ENCODE assay signal across 9 cellular contexts in genomic region chr2:96538487-96539214, GRCh38. TPM values are rescaled to one million over a fixed set of nuclear protein-coding genes. Genes with fewer than 3 reads are reported as not detected.
DNase-seq lines count a peak whose midpoint lies in the region; ATAC-seq and TF ChIP-seq lines count a peak whose summit lies in the region.
"Had no signal": no experiment of that assay in that cellular context is flagged by ENCODE, and none has a peak within 500 bp of the region (broad histone marks: within the 10 kb centered on the region; RNA-seq: fewer than 3 reads in every experiment).

No MANE protein-coding gene starts in this region.

- WGBS in heart right ventricle, 2 donors = 32 to 54% methylated on average over 24 of the region's 24 CpGs
- 37 to 56% methylated on average over 16 of the region's 24 CpGs for WGBS in upper lobe of left lung, 2 donors

- peak in 3 of 4 donors; percentile 92 to 95 (median 93) for TF ChIP-seq EP300 in upper lobe of left lung (IDR thresholded peaks at IDR 0.05)

- H3K27me3 ChIP-seq in heart right ventricle (no peaks in the 10 kb centered on the region), upper lobe of left lung (no peaks in the 10 kb centered on the region)

- ATAC-seq in heart right ventricle (peak; percentile 3 to 67 (median 30)), upper lobe of left lung (ENCODE audit: low FRiP score in 2 of 2) (peak; percentile 34 to 51), GM21786 (IDR thresholded peaks at IDR 0.05; ENCODE audit: unreplicated experiment) (no peak), GM18502 (IDR thresholded peaks at IDR 0.05; ENCODE audit: poor library complexity, unreplicated experiment) (no peak)

- DNase-seq in AG10803 (ENCODE audit: low read depth) = peak; percentile 39
- peak; percentile 29 for DNase-seq in NCI-H69 (lab: John Stamatoyannopoulos, UW)
- peak; percentile 59 to 95 (median 78) for DNase-seq in activated naive CD4-positive, alpha-beta T cell (lab: John Stamatoyannopoulos, UW)
- DNase-seq in heart right ventricle = peak; percentile 82 to 89
- DNase-seq in pulmonary artery endothelial cell (ENCODE audit: low read depth, low spot score) = peak; percentile 39
- DNase-seq in upper lobe of left lung = peak; percentile 88 to 94

- TF ChIP-seq CTCF in AG10803 (conservative IDR thresholded peaks at IDR 0.05; ENCODE audit: low read length) (no peak), heart right ventricle (IDR thresholded peaks at IDR 0.05) (no peak), upper lobe of left lung (IDR thresholded peaks at IDR 0.05) (no peak)

- H3K4me1 ChIP-seq in heart right ventricle = peaks cover 12 to 89% (median 65%) of the 10 kb centered on the region in 9 donors
- peaks cover 23 to 70% (median 57%) of the 10 kb centered on the region in 4 donors for H3K4me1 ChIP-seq in upper lobe of left lung

- TF ChIP-seq POLR2A in upper lobe of left lung (IDR thresholded peaks at IDR 0.05) = peak in 3 of 4 donors; percentile 33 to 86 (median 48)

- H3K9me3 ChIP-seq in heart right ventricle = no peaks in the 10 kb centered on the region
- no peaks in the 10 kb centered on the region for H3K9me3 ChIP-seq in upper lobe of left lung

- intact Hi-C loops in heart right ventricle (cut with DNase I) = loop anchor here in 3 of 10 donors (10.0 kb wide), 2 partner anchors 96 to 344 kb away; partner anchors contain the start of gene KANSL3 (in 2 of the 3)

- peak overlapping the region in 7 of 10 donors; percentile 95 to 100 (median 99) for H3K27ac ChIP-seq in heart right ventricle
- H3K27ac ChIP-seq in upper lobe of left lung = peak overlapping the region; percentile 98 to 100 (median 99)

- H3K36me3 ChIP-seq in heart right ventricle (peaks cover 0 to 47% (median 0%) of the 10 kb centered on the region in 9 donors), upper lobe of left lung (peaks cover 0 to 20% (median 2%) of the 10 kb centered on the region in 4 donors)

- H3K4me3 ChIP-seq in AG10803 (ENCODE audit: low read length) = peak overlapping the region; percentile 77
- H3K4me3 ChIP-seq in heart right ventricle = peak overlapping the region; percentile 73 to 99 (median 96)
- peak overlapping the region; percentile 86 to 99 (median 94) for H3K4me3 ChIP-seq in upper lobe of left lung

RNA-seq across cellular contexts. Expression of gene ARID5A, which starts 2.1 kb away (rescaled TPM):
- 100 to 1,000 TPM in 1 of 10 donors, 10 to 100 TPM in 9; 12.0 to 121 (median 43.5) TPM for total RNA-seq in heart right ventricle
- polyA plus RNA-seq in heart right ventricle = 10 to 100 TPM; 35.0 to 42.9 TPM
- total RNA-seq in pulmonary artery endothelial cell = 10.0 and 10.9 TPM in 2 replicates
- 10 to 100 TPM; 18.6 to 57.2 (median 39.7) TPM for total RNA-seq in upper lobe of left lung
- polyA plus RNA-seq: neural cell had no signal

RNA-seq across cellular contexts. Expression of gene NEURL3, which starts 33.5 kb away (rescaled TPM):
- total RNA-seq in heart right ventricle (under 1 TPM in 2 of 10 donors, not detected in 8; 0.37 to 0.67 TPM), pulmonary artery endothelial cell (not detected in 2 replicates), upper lobe of left lung (1 to 10 TPM in 2 of 6 donors, under 1 TPM in 1, not detected in 3; 0.61 to 2.6 (median 1.1) TPM)
- polyA plus RNA-seq in heart right ventricle = under 1 TPM; 0.06 to 0.22 TPM
- polyA plus RNA-seq: neural cell had no signal

Comparison
In these comparisons a context has a peak if more than half of its experiments do, and no peak if none do; other contexts are left out.
1. DNase-seq: peak in every context shown above with its lines; median percentile 91 in upper lobe of left lung; 86 in heart right ventricle; 78 in activated naive CD4-positive, alpha-beta T cell; 39 in AG10803; 39 in pulmonary artery endothelial cell; 29 in NCI-H69.
2. ATAC-seq: peak in heart right ventricle (8 of 8) and upper lobe of left lung (2 of 2); none in GM21786 (single experiment) and GM18502 (single experiment).
3. Peak in every context shown above with its lines, with median percentiles within 50 percentile points of each other: H3K4me3 ChIP-seq.